In genomic region chr12:79555006-79555925, GRCh38 we compare ENCODE assay signal across 8 cellular contexts.
A peak's percentile ranks its signal among the peaks of the same experiment; 100 is the strongest.
DNase-seq lines count a peak whose midpoint lies in the region; ATAC-seq, FAIRE-seq and TF ChIP-seq lines count a peak whose summit lies in the region.

No MANE protein-coding gene starts in this region.

- H3K36me3 Mint-ChIP-seq in osteocyte (ENCODE audit: unreplicated experiment) = peaks cover 34% of the 10 kb centered on the region

- ATAC-seq in GM18868 (IDR thresholded peaks at IDR 0.05; ENCODE audit: unreplicated experiment) = peak; percentile 72
- ATAC-seq in activated CD4-positive, CD25-positive, alpha-beta regulatory T cell treated with anti-CD3 and anti-CD28 coated beads, Interleukin-2, amount 50 U/mL, for 24 hours = no peak
- ATAC-seq in HG02610 (IDR thresholded peaks at IDR 0.05; ENCODE audit: unreplicated experiment) = no peak

- peak; percentile 37 for DNase-seq in NCI-H69 (lab: John Stamatoyannopoulos, UW)
- DNase-seq in osteocyte (ENCODE audit: extremely low spot score, unreplicated experiment) = no peak
- DNase-seq in stimulated activated CD8-positive, alpha-beta memory T cell treated with anti-CD3 and anti-CD28 coated beads, Interleukin-4, amount 100 ng/mL, for 48 hours = no peak

- peak; percentile 74 for TF ChIP-seq CTCF in osteocyte (IDR thresholded peaks at IDR 0.05)

- H3K36me3 ChIP-seq in ACC112 (ENCODE audit: insufficient read depth, low read length) = peaks cover 25% of the 10 kb centered on the region

- peaks cover 5% of the 10 kb centered on the region for H3K4me1 ChIP-seq in ACC112 (ENCODE audit: control insufficient read depth, insufficient read depth, low read length, unreplicated experiment)

- H2AFZ ChIP-seq in ACC112 (ENCODE audit: low read length, unreplicated experiment) = no peak overlapping the region

- no peaks in the 10 kb centered on the region for H3K27me3 Mint-ChIP-seq in osteocyte (ENCODE audit: unreplicated experiment)

- peak overlapping the region; percentile 69 for H3K27ac Mint-ChIP-seq in osteocyte (ENCODE audit: unreplicated experiment)

- FAIRE-seq in endometrium (lab: Jason Lieb, UNC) = peak; percentile 80

- H3K79me2 ChIP-seq in ACC112 (ENCODE audit: control insufficient read depth, insufficient read depth, low read length, unreplicated experiment) = no peaks in the 10 kb centered on the region

- H3K27ac ChIP-seq in ACC112 (ENCODE audit: low read depth, low read length) = peak overlapping the region; percentile 1; the same call in 1 of the 2 replicates

- H3K27me3 ChIP-seq in ACC112 (ENCODE audit: insufficient read depth, low read length) = no peaks in the 10 kb centered on the region

- no peaks in the 10 kb centered on the region for H3K9me3 Mint-ChIP-seq in osteocyte (ENCODE audit: unreplicated experiment)

- H3K4me1 Mint-ChIP-seq in osteocyte (ENCODE audit: unreplicated experiment) = peaks cover 68% of the 10 kb centered on the region

- H3K4me3 ChIP-seq in ACC112 (ENCODE audit: low read depth, low read length) = no peak overlapping the region

- no peak overlapping the region for H3K4me3 Mint-ChIP-seq in osteocyte (ENCODE audit: unreplicated experiment)
